ENCODE assay signal across 2 cellular contexts in genomic region chr12:51391047-51391837, GRCh38.
TF ChIP-seq lines count a peak whose summit lies in the region.

GALNT6 (minus strand) TSS chr12:51391406; CDS start chr12:51379781, 11,625 bp downstream.

TF ChIP-seq in A549, 52 proteins besides CTCF, POLR2A, EP300 and RAD21 (continued from another document):
- TF ChIP-seq, protein P1, sequence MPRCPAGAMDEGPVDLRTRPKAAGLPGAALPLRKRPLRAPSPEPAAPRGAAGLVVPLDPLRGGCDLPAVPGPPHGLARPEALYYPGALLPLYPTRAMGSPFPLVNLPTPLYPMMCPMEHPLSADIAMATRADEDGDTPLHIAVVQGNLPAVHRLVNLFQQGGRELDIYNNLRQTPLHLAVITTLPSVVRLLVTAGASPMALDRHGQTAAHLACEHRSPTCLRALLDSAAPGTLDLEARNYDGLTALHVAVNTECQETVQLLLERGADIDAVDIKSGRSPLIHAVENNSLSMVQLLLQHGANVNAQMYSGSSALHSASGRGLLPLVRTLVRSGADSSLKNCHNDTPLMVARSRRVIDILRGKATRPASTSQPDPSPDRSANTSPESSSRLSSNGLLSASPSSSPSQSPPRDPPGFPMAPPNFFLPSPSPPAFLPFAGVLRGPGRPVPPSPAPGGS (IDR thresholded peaks at IDR 0.05): no peak
- TF ChIP-seq, protein P2, sequence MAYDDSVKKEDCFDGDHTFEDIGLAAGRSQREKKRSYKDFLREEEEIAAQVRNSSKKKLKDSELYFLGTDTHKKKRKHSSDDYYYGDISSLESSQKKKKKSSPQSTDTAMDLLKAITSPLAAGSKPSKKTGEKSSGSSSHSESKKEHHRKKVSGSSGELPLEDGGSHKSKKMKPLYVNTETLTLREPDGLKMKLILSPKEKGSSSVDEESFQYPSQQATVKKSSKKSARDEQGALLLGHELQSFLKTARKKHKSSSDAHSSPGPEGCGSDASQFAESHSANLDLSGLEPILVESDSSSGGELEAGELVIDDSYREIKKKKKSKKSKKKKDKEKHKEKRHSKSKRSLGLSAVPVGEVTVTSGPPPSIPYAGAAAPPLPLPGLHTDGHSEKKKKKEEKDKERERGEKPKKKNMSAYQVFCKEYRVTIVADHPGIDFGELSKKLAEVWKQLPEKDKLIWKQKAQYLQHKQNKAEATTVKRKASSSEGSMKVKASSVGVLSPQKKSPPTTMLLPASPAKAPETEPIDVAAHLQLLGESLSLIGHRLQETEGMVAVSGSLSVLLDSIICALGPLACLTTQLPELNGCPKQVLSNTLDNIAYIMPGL (CRISPR knock-in tag; IDR thresholded peaks at IDR 0.05; ENCODE audit: borderline replicate concordance): no peak
- TF ChIP-seq RFX5 (IDR thresholded peaks at IDR 0.05) (no peak), RARB (CRISPR knock-in tag; IDR thresholded peaks at IDR 0.05) (no peak), PBX3 (IDR thresholded peaks at IDR 0.05) (no peak), ZNF302 (CRISPR knock-in tag; IDR thresholded peaks at IDR 0.05) (no peak), FOSL2 (IDR thresholded peaks at IDR 0.05) (no peak), FOSL2 (CRISPR knock-in tag; IDR thresholded peaks at IDR 0.05) (no peak), REST (IDR thresholded peaks at IDR 0.05) (no peak)

TF ChIP-seq in SK-N-SH, 30 proteins besides CTCF, POLR2A, EP300 and RAD21 (continued from another document):
- TF ChIP-seq REST (IDR thresholded peaks at IDR 0.05; ENCODE audit: low read depth, low read length): no peak
- no peak for TF ChIP-seq SMC3 (IDR thresholded peaks at IDR 0.05; ENCODE audit: low read depth, low read length)
- TF ChIP-seq JUND (IDR thresholded peaks at IDR 0.05): no peak
- TF ChIP-seq POLR2AphosphoS5 (IDR thresholded peaks at IDR 0.05; ENCODE audit: low read depth, low read length): no peak
- TF ChIP-seq PBX3 (IDR thresholded peaks at IDR 0.05): no peak
- no peak for TF ChIP-seq YY1 (IDR thresholded peaks at IDR 0.05; ENCODE audit: low read depth)
- no peak for TF ChIP-seq USF2 (IDR thresholded peaks at IDR 0.05; ENCODE audit: borderline replicate concordance, low read depth, low read length)
- no peak for TF ChIP-seq TAF1 (IDR thresholded peaks at IDR 0.05; ENCODE audit: borderline replicate concordance, low read depth, low read length)
- no peak for TF ChIP-seq RXRA (IDR thresholded peaks at IDR 0.05; ENCODE audit: borderline replicate concordance, low read depth)
- no peak for TF ChIP-seq FOXJ3 (CRISPR knock-in tag; IDR thresholded peaks at IDR 0.05)
- no peak for TF ChIP-seq NRF1 (IDR thresholded peaks at IDR 0.05; ENCODE audit: low read depth, low read length)
- TF ChIP-seq MAX (IDR thresholded peaks at IDR 0.05; ENCODE audit: low read depth): no peak
- TF ChIP-seq RFX5 (IDR thresholded peaks at IDR 0.05; ENCODE audit: low read length): no peak
- no peak for TF ChIP-seq EZH2phosphoT487 (IDR thresholded peaks at IDR 0.05; ENCODE audit: borderline replicate concordance, low read depth)
